ENCODE assay signal across 1 cellular context in genomic region chr11:1542267-1542666, GRCh38.
TF ChIP-seq lines count a peak whose summit lies in the region.

No MANE protein-coding gene starts in this region.

TF ChIP-seq in HepG2, 621 proteins besides CTCF, POLR2A, EP300 and RAD21:
- TF ChIP-seq STAG1 (CRISPR knock-in tag; IDR thresholded peaks at IDR 0.05): no peak
- no peak for TF ChIP-seq SPEN (CRISPR knock-in tag; IDR thresholded peaks at IDR 0.05; ENCODE audit: low read depth)
- no peak for TF ChIP-seq FOXA1 (IDR thresholded peaks at IDR 0.05)
- TF ChIP-seq FOXA1 (CRISPR knock-in tag; IDR thresholded peaks at IDR 0.05): peak; percentile 63
- 0 out of 2 replicates have a peak, but pooled peaks have one; percentile 23 for TF ChIP-seq FOXA3 (CRISPR knock-in tag; IDR thresholded peaks at IDR 0.05)
